1 cellular context compared by ENCODE assay signal in the genomic region with DNA sequence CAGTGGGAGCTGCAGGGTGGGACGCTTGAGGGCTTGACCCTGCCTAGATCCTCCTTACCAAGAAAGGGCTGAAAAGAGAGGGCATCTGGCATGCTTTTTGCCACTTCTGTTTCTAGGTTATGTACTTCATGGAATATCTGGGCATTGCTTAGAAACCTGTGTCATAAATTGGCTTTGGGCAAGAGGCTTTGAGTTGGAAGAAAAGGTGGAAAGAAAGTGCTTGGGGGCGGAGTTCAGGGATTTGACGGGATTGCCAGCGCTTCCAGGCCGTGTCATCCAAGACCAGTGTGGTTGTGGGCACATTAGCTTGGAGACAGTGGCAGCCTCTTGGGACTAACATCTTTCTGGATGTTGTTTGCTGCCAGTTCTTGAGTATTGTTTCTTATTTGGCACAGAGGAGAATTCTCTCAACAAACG.
TF ChIP-seq lines count a peak whose summit lies in the region.

No MANE protein-coding gene starts in this region.

TF ChIP-seq in liver, 16 proteins besides CTCF, POLR2A, EP300 and RAD21 (continued from another document):
- TF ChIP-seq, protein P1, sequence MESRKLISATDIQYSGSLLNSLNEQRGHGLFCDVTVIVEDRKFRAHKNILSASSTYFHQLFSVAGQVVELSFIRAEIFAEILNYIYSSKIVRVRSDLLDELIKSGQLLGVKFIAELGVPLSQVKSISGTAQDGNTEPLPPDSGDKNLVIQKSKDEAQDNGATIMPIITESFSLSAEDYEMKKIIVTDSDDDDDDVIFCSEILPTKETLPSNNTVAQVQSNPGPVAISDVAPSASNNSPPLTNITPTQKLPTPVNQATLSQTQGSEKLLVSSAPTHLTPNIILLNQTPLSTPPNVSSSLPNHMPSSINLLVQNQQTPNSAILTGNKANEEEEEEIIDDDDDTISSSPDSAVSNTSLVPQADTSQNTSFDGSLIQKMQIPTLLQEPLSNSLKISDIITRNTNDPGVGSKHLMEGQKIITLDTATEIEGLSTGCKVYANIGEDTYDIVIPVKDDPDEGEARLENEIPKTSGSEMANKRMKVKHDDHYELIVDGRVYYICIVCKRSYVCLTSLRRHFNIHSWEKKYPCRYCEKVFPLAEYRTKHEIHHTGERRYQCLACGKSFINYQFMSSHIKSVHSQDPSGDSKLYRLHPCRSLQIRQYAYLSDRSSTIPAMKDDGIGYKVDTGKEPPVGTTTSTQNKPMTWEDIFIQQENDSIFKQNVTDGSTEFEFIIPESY (IDR thresholded peaks at IDR 0.05), result no peak
- TF ChIP-seq, protein P2, sequence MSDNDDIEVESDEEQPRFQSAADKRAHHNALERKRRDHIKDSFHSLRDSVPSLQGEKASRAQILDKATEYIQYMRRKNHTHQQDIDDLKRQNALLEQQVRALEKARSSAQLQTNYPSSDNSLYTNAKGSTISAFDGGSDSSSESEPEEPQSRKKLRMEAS (IDR thresholded peaks at IDR 0.05), result no peak
